In the genomic region with DNA sequence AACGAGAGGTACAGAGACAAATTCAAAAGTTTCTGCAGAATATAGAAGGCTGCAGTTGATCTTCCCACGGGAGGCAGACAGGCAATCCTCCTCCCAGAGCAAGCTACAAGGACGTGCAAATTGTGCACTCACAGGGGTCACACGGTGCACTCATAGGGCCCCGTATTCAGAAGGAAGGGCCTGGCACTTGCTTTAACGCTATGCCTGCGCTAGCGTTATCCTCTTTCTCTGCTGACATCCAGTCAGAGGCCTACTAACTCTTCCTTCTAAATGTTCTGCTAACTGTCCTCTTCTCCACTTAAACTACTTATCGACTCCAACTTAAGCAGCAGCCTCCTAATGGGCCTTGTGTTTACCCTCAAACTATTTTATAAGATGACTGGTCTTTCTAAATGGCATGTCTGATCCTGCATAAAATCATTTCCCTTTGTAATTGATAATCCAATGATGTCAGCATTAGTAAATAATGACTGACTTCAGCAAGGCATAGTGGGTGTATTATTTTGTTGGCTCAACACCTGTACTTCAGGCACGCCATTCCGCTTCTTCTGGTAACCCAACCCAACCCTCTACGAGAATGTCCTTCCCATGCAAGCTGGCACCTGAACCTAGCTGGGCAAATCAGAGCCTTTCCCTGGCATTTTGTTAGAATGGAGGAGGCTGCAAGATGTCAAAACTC, we compare ENCODE assay signal across 9 cellular contexts. TPM values are rescaled to one million over a fixed set of nuclear protein-coding genes. Genes with fewer than 3 reads are reported as not detected.
DNase-seq lines count a peak whose midpoint lies in the region; ATAC-seq and TF ChIP-seq lines count a peak whose summit lies in the region.
"Had no signal": no experiment of that assay in that cellular context is flagged by ENCODE, and none has a peak within 500 bp of the region (broad histone marks: within the 10 kb centered on the region; RNA-seq: fewer than 3 reads in every experiment).

No MANE protein-coding gene starts in this region.

- ATAC-seq in HG02571 (IDR thresholded peaks at IDR 0.05; ENCODE audit: unreplicated experiment): no peak
- no peak for ATAC-seq in HG03565 (IDR thresholded peaks at IDR 0.05; ENCODE audit: unreplicated experiment)

- intact Hi-C loops in adrenal gland (cut with DNase I): no loop called here
- intact Hi-C loops in testis (cut with DNase I; ENCODE audit: low total_unique reads): no loop called here

- DNase-seq in NCI-H82 (lab: John Stamatoyannopoulos, UW) (peak; percentile 32), NCI-H82 treated with DMSO at 0.1 percent for 48 hours (lab: John Stamatoyannopoulos, UW; ENCODE audit: unreplicated experiment) (no peak), adrenal gland (peak in 1 of 7 donors; percentile 23), kidney tubule cell (ENCODE audit: low spot score) (peak; percentile 10), testis (peak; percentile 28), AG20443 (ENCODE audit: low spot score) (no peak)

- H3K4me1 ChIP-seq in adrenal gland (replicated peaks in 1 of 2) (peaks cover 30 to 76% of the 10 kb centered on the region in 2 donors), testis (peaks cover 46% of the 10 kb centered on the region)

- TF ChIP-seq POLR2A in adrenal gland (IDR thresholded peaks at IDR 0.05) (no peak), testis (IDR thresholded peaks at IDR 0.05) (no peak)

- H3K27me3 ChIP-seq in adrenal gland: no peaks in the 10 kb centered on the region
- H3K27me3 ChIP-seq in testis: no peaks in the 10 kb centered on the region

- peak overlapping the region in 1 of 4 donors; percentile 77 for H3K4me3 ChIP-seq in adrenal gland
- H3K4me3 ChIP-seq in testis: peak overlapping the region; percentile 87 to 97

- TF ChIP-seq CTCF in adrenal gland (IDR thresholded peaks at IDR 0.05): no peak
- no peak for TF ChIP-seq CTCF in testis (IDR thresholded peaks at IDR 0.05)

- H3K36me3 ChIP-seq in adrenal gland (replicated peaks in 1 of 2): no peaks in the 10 kb centered on the region
- no peaks in the 10 kb centered on the region for H3K36me3 ChIP-seq in testis (ENCODE audit: low read depth, missing control alignments)

- H3K9me3 ChIP-seq in adrenal gland (replicated peaks in 1 of 3): no peaks in the 10 kb centered on the region
- no peaks in the 10 kb centered on the region for H3K9me3 ChIP-seq in testis

- WGBS in adrenal gland, 4 donors: 59 to 66% (median 61%) methylated on average over 12 of the region's 12 CpGs
- WGBS in testis, 2 donors: 41 to 47% methylated on average over 12 of the region's 12 CpGs

- H3K27ac ChIP-seq in adrenal gland (peak overlapping the region; percentile 97 to 100 (median 99)), testis (peak overlapping the region; percentile 97)

RNA-seq across cellular contexts. Expression of gene IFNGR1, which starts 2.2 kb away (rescaled TPM):
- total RNA-seq in adrenal gland: 100 to 1,000 TPM in 1 of 8 donors, 10 to 100 TPM in 7; 55.5 to 104 (median 73.3) TPM
- polyA plus RNA-seq in adrenal gland: 100 to 1,000 TPM in 1 of 3 donors, 10 to 100 TPM in 2; 61.5 to 110 (median 65.0) TPM
- total RNA-seq in testis: 10 to 100 TPM; 46.4 to 47.8 TPM
- 49.6 TPM for polyA plus RNA-seq in testis (ENCODE audit: insufficient read depth, low read depth, low replicate concordance)

RNA-seq across cellular contexts. Expression of gene IL22RA2, which starts 43.6 kb away (rescaled TPM):
- total RNA-seq in adrenal gland: not detected
- polyA plus RNA-seq in adrenal gland: not detected
- not detected for total RNA-seq in testis
- polyA plus RNA-seq in testis (ENCODE audit: insufficient read depth, low read depth, low replicate concordance): not detected
- total RNA-seq: frontal cortex had no signal

Comparison
In these comparisons a context has a peak if more than half of its experiments do, and no peak if none do; other contexts are left out.
1. DNase-seq: peak in NCI-H82 (single experiment), kidney tubule cell (single experiment) and testis (single experiment); none in NCI-H82 treated with DMSO at 0.1 percent for 48 hours (single experiment) and AG20443 (single experiment).